24 cellular contexts compared by ENCODE assay signal in genomic region chr11:77611921-77612320, GRCh38. TPM values are rescaled to one million over a fixed set of nuclear protein-coding genes. Genes with fewer than 3 reads are reported as not detected.
"Had no signal": no experiment of that assay in that cellular context is flagged by ENCODE, and none has a peak within 500 bp of the region (broad histone marks: within the 10 kb centered on the region; RNA-seq: fewer than 3 reads in every experiment).

No MANE protein-coding gene starts in this region.

- H3K79me2 ChIP-seq: hepatocyte, parathyroid adenoma had no signal

- H3K4me2 ChIP-seq: hepatocyte had no signal

- H3K27ac Mint-ChIP-seq: nephron; stimulated activated memory B cell treated with anti-CD40 and anti-IgM and Interleukin-4, amounts not matched to agents 10 μg/mL and 1 μg/mL and 100 μg/mL, for 72 hours; stimulated activated naive CD8-positive, alpha-beta T cell treated with anti-CD3 and anti-CD28 coated beads, Interleukin-15, Interleukin-2, amounts not matched to agents 100 ng/mL and 50 ng/mL, for 24 hours had no signal

- H2AFZ ChIP-seq: hepatocyte, parathyroid adenoma had no signal

- H3K4me1 Mint-ChIP-seq: naive B cell; nephron; stimulated activated memory B cell treated with anti-CD40 and anti-IgM and Interleukin-4, amounts not matched to agents 10 μg/mL and 1 μg/mL and 100 μg/mL, for 72 hours had no signal

- H3K4me1 ChIP-seq: parathyroid adenoma, prostate gland, spleen, tibial artery, upper lobe of right lung had no signal

- H3K36me3 ChIP-seq: prostate gland had no signal

- H3K4me3 ChIP-seq: dorsolateral prefrontal cortex, hepatocyte, lung, prostate gland, spleen, tibial artery, upper lobe of right lung had no signal

- H3K9me3 ChIP-seq: prostate gland, spleen, tibial artery, upper lobe of right lung had no signal

- H3K27ac ChIP-seq: dorsolateral prefrontal cortex, hepatocyte, parathyroid adenoma, prostate gland, spleen, tibial artery, upper lobe of right lung had no signal

- DNase-seq: cortex of kidney; dorsolateral prefrontal cortex; effector CD8-positive, alpha-beta T cell; foreskin melanocyte; head of caudate nucleus; left colon; left ventricle myocardium superior; mesenchymal stem cell; naive B cell; spleen; stimulated activated CD4-positive, alpha-beta T cell treated with anti-CD3 and anti-CD28 coated beads, Interleukin-15, amount 100 ng/mL, for 24 hours; stimulated activated CD4-positive, alpha-beta T cell treated with anti-CD3 and anti-CD28 coated beads, Interleukin-1b, Interleukin-23, amount 100 ng/mL, for 48 hours; stimulated activated CD4-positive, alpha-beta T cell treated with anti-CD3 and anti-CD28 coated beads, Interleukin-4, amount 100 ng/mL, for 24 hours; tibial artery; upper lobe of right lung had no signal

- ATAC-seq: esophagus mucosa; left colon; left ventricle myocardium superior; sciatic nerve; stimulated activated memory B cell treated with anti-CD40 and anti-IgM and Interleukin-4, amounts not matched to agents 10 μg/mL and 1 μg/mL and 100 μg/mL, for 72 hours; upper lobe of right lung had no signal

- H3K9me3 Mint-ChIP-seq: naive B cell; nephron; stimulated activated memory B cell treated with anti-CD40 and anti-IgM and Interleukin-4, amounts not matched to agents 10 μg/mL and 1 μg/mL and 100 μg/mL, for 72 hours; stimulated activated naive CD8-positive, alpha-beta T cell treated with anti-CD3 and anti-CD28 coated beads, Interleukin-15, Interleukin-2, amounts not matched to agents 100 ng/mL and 50 ng/mL, for 24 hours had no signal

- H3K27me3 Mint-ChIP-seq: naive B cell; stimulated activated memory B cell treated with anti-CD40 and anti-IgM and Interleukin-4, amounts not matched to agents 10 μg/mL and 1 μg/mL and 100 μg/mL, for 72 hours; stimulated activated naive CD8-positive, alpha-beta T cell treated with anti-CD3 and anti-CD28 coated beads, Interleukin-15, Interleukin-2, amounts not matched to agents 100 ng/mL and 50 ng/mL, for 24 hours had no signal

- H3K4me3 Mint-ChIP-seq: naive B cell; nephron; stimulated activated memory B cell treated with anti-CD40 and anti-IgM and Interleukin-4, amounts not matched to agents 10 μg/mL and 1 μg/mL and 100 μg/mL, for 72 hours; stimulated activated naive CD8-positive, alpha-beta T cell treated with anti-CD3 and anti-CD28 coated beads, Interleukin-15, Interleukin-2, amounts not matched to agents 100 ng/mL and 50 ng/mL, for 24 hours had no signal

- H3K9ac ChIP-seq: parathyroid adenoma had no signal

- H3K27me3 ChIP-seq: dorsolateral prefrontal cortex, hepatocyte, spleen, tibial artery, upper lobe of right lung had no signal

RNA-seq across cellular contexts. Expression of gene AQP11, which starts 22.2 kb away (rescaled TPM):
- total RNA-seq: esophagus mucosa had no signal
